In genomic region chr3:148289159-148289558, GRCh38 we compare ENCODE assay signal across 22 cellular contexts.
"Had no signal": no experiment of that assay in that cellular context is flagged by ENCODE, and none has a peak within 500 bp of the region (broad histone marks: within the 10 kb centered on the region; RNA-seq: fewer than 3 reads in every experiment).

No MANE protein-coding gene starts in this region.

- DNase-seq: activated CD4-positive, alpha-beta T cell treated with anti-CD3 and anti-CD28 coated beads, Interleukin-2, amount 10 ng/mL, durations not matched to agents 24 days and 14 days; activated CD4-positive, alpha-beta T cell treated with anti-CD3 and anti-CD28 coated beads, Interleukin-2, amount 50 U/mL, for 4 hours; activated CD8-positive, alpha-beta T cell treated with anti-CD3 and anti-CD28 coated beads for 36 hours; activated effector memory CD4-positive, alpha-beta T cell treated with anti-CD3 and anti-CD28 coated beads, Interleukin-2, amount 50 U/mL, for 16 hours; activated naive CD4-positive, alpha-beta T cell; activated naive CD4-positive, alpha-beta T cell treated with anti-CD3 and anti-CD28 coated beads, Interleukin-2, amount 50 U/mL, for 16 hours; activated naive CD8-positive, alpha-beta T cell treated with anti-CD3 and anti-CD28 coated beads for 36 hours; activated T-cell treated with anti-CD3 and anti-CD28 coated beads, Interleukin-2, amount 50 U/mL, for 1 hour; activated T-cell treated with anti-CD3 and anti-CD28 coated beads, Interleukin-2, amount 50 U/mL, for 72 hours; amniotic stem cell; aorta; brain microvascular endothelial cell; central memory CD4-positive, alpha-beta T cell; NCI-H1092 treated with DMSO at 0.1 percent for 48 hours; NCI-H1694; NCI-H2107; NCI-H226; NCI-H446 treated with DMSO at 0.1 percent for 48 hours; NCI-H524; NCI-H774; SHP77; SJCRH30 had no signal
